In genomic region chr10:97336942-97337719, GRCh38 we compare ENCODE assay signal across 10 cellular contexts. TPM values are rescaled to one million over a fixed set of nuclear protein-coding genes. Genes with fewer than 3 reads are reported as not detected.
DNase-seq lines count a peak whose midpoint lies in the region; ATAC-seq and TF ChIP-seq lines count a peak whose summit lies in the region.
"Had no signal": no experiment of that assay in that cellular context is flagged by ENCODE, and none has a peak within 500 bp of the region (broad histone marks: within the 10 kb centered on the region; RNA-seq: fewer than 3 reads in every experiment).

No MANE protein-coding gene starts in this region.

- intact Hi-C loops in Panc1 (cut with micrococcal nuclease; ENCODE audit: unreplicated experiment) = no loop called here
- intact Hi-C loops in tibial artery (cut with DNase I; ENCODE audit: low total_unique reads) = no loop called here

- H3K36me3 Mint-ChIP-seq in HFFc6 (ENCODE audit: low read depth) = no peaks in the 10 kb centered on the region

- ATAC-seq in Panc1 (no peak), GM18907 (IDR thresholded peaks at IDR 0.05; ENCODE audit: unreplicated experiment) (no peak), HG03469 (IDR thresholded peaks at IDR 0.05; ENCODE audit: unreplicated experiment) (no peak)
- ATAC-seq: stimulated activated naive CD8-positive, alpha-beta T cell treated with anti-CD3 and anti-CD28 coated beads, Interleukin-15, amount 100 ng/mL, for 72 hours had no signal

- H3K4me3 Mint-ChIP-seq in HFFc6 = peak overlapping the region; percentile 46; the same call in 1 of the 2 replicates
- H3K4me3 Mint-ChIP-seq: stimulated activated naive CD8-positive, alpha-beta T cell treated with anti-CD3 and anti-CD28 coated beads, Interleukin-15, amount 100 ng/mL, for 72 hours had no signal

- no peak for TF ChIP-seq CTCF in HFFc6 (IDR thresholded peaks at IDR 0.05)
- no peak for TF ChIP-seq CTCF in Panc1 (IDR thresholded peaks at IDR 0.05)
- TF ChIP-seq CTCF in tibial artery (IDR thresholded peaks at IDR 0.05) = no peak

- POLR2A ChIA-PET in Panc1 (lab: Charles Lee) = no interaction called here

- H3K4me1 Mint-ChIP-seq in HFFc6 (ENCODE audit: low read depth) = peaks cover 28% of the 10 kb centered on the region

- no TSS peak for BruUV-seq in Panc1 (replicated peaks; lab: Mats Ljungman, UMichigan)

- in situ Hi-C loops in Panc1 (cut with HindIII; ENCODE audit: low pct_unique_long_range_greater_than_20kb, low sequenced_read_pairs) = no loop called here

- peaks cover 23% of the 10 kb centered on the region for H3K4me1 ChIP-seq in Panc1 (ENCODE audit: control insufficient read depth, insufficient read depth, low read length)
- H3K4me1 ChIP-seq in tibial artery = peaks cover 0 to 48% (median 28%) of the 10 kb centered on the region in 4 donors

- DNase-seq in HFFc6 (no peak), Panc1 (ENCODE audit: low read depth, low spot score) (no peak), iPS DF 19.7 (ENCODE audit: low read depth, low spot score) (peak; percentile 93), OCI-M2 (lab: John Stamatoyannopoulos, UW; ENCODE audit: unreplicated experiment) (no peak), tibial artery (no peak)
- DNase-seq: NCI-H524 treated with DMSO at 0.1 percent for 48 hours; stimulated activated naive CD8-positive, alpha-beta T cell treated with anti-CD3 and anti-CD28 coated beads, Interleukin-15, amount 100 ng/mL, for 72 hours had no signal

- H3K9me3 ChIP-seq in Panc1 (ENCODE audit: control insufficient read depth, insufficient read depth, low read depth, low read length) (no peaks in the 10 kb centered on the region), tibial artery (no peaks in the 10 kb centered on the region)

- H3K9me3 Mint-ChIP-seq in HFFc6 = no peaks in the 10 kb centered on the region
- H3K9me3 Mint-ChIP-seq: stimulated activated naive CD8-positive, alpha-beta T cell treated with anti-CD3 and anti-CD28 coated beads, Interleukin-15, amount 100 ng/mL, for 72 hours had no signal

- H3K36me3 ChIP-seq in Panc1 (ENCODE audit: control insufficient read depth, insufficient read depth, low read length) = no peaks in the 10 kb centered on the region
- no peaks in the 10 kb centered on the region for H3K36me3 ChIP-seq in tibial artery

- no peak overlapping the region for H3K27ac Mint-ChIP-seq in HFFc6
- H3K27ac Mint-ChIP-seq: stimulated activated naive CD8-positive, alpha-beta T cell treated with anti-CD3 and anti-CD28 coated beads, Interleukin-15, amount 100 ng/mL, for 72 hours had no signal

- H3K27me3 Mint-ChIP-seq in HFFc6 (ENCODE audit: insufficient read depth) = peaks cover 18% of the 10 kb centered on the region

- H3K4me3 ChIP-seq in Panc1 (ENCODE audit: low read depth in 2 of 2, low read length in 2 of 2) (no peak overlapping the region), skin epidermis (peak overlapping the region in 1 of 7 experiments; percentile 0), tibial artery (no peak overlapping the region)

- H3K27ac ChIP-seq in Panc1 (ENCODE audit: low read length) (peak overlapping the region; percentile 63), skin epidermis (peak overlapping the region in 14 of 21 experiments; percentile 18 to 100 (median 41)), tibial artery (peak overlapping the region in 1 of 2 donors; percentile 6)

- CTCF ChIA-PET in Panc1 (lab: Charles Lee) = no interaction called here

- H3K27me3 ChIP-seq in Panc1 (ENCODE audit: control insufficient read depth, insufficient read depth, low read length) = no peaks in the 10 kb centered on the region
- H3K27me3 ChIP-seq in tibial artery = no peaks in the 10 kb centered on the region

RNA-seq across cellular contexts. Expression of gene FRAT2, which starts 2.6 kb away (rescaled TPM):
- 1 to 10 TPM; 2.2 to 2.9 (median 2.6) TPM for total RNA-seq in HFFc6 (2021; fragmentation: NEBNext Ultra II Directional; extraction: Animal tissue kit (Norgen Biotek cat#: 25700))
- total RNA-seq in Panc1 (2021; ENCODE audit: unreplicated experiment) = 16.7 TPM
- polyA plus RNA-seq in Panc1 (2012; ENCODE audit: insufficient read length) = 16.9 TPM

RNA-seq across cellular contexts. Expression of gene FRAT1, which starts 18.1 kb away (rescaled TPM):
- 1 to 10 TPM in 4 of 6 experiments, under 1 TPM in 2; 0.82 to 1.3 (median 1.1) TPM for total RNA-seq in HFFc6 (2021; fragmentation: NEBNext Ultra II Directional; extraction: Animal tissue kit (Norgen Biotek cat#: 25700))
- 5.3 TPM for total RNA-seq in Panc1 (2021; ENCODE audit: unreplicated experiment)
- 7.4 TPM for polyA plus RNA-seq in Panc1 (2012; ENCODE audit: insufficient read length)

RNA-seq across cellular contexts. Expression of gene ARHGAP19, which starts 44.7 kb away (rescaled TPM):
- 10 to 100 TPM in 3 of 6 experiments, 1 to 10 TPM in 3; 5.2 to 12.3 (median 10.2) TPM for total RNA-seq in HFFc6 (2021; fragmentation: NEBNext Ultra II Directional; extraction: Animal tissue kit (Norgen Biotek cat#: 25700))
- 28.9 TPM for total RNA-seq in Panc1 (2021; ENCODE audit: unreplicated experiment)
- 9.9 TPM for polyA plus RNA-seq in Panc1 (2012; ENCODE audit: insufficient read length)
